1 cellular context compared by ENCODE assay signal in the genomic region with DNA sequence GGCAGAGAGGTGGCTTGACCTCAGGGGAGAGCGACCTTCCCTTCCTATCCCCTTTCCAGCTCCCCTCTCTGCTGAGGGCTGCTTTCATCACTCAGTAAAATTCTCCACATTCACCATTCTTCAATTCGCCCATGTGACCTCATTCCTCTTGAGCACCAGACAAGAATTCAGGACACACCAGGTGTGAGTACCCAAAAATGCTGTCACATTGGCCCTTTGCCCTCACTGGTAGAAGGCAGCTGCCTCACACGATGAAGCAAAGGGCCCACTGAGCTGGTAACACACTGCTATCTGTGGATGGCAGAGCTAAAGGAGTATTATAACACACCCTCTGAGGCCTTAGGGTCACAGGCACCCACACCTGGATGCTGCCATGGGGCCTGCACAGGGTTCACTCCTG.
TF ChIP-seq lines count a peak whose summit lies in the region.

No MANE protein-coding gene starts in this region.

TF ChIP-seq in HCT116, 20 proteins besides CTCF, POLR2A, EP300 and RAD21 (continued from another document):
- TF ChIP-seq, protein P1, sequence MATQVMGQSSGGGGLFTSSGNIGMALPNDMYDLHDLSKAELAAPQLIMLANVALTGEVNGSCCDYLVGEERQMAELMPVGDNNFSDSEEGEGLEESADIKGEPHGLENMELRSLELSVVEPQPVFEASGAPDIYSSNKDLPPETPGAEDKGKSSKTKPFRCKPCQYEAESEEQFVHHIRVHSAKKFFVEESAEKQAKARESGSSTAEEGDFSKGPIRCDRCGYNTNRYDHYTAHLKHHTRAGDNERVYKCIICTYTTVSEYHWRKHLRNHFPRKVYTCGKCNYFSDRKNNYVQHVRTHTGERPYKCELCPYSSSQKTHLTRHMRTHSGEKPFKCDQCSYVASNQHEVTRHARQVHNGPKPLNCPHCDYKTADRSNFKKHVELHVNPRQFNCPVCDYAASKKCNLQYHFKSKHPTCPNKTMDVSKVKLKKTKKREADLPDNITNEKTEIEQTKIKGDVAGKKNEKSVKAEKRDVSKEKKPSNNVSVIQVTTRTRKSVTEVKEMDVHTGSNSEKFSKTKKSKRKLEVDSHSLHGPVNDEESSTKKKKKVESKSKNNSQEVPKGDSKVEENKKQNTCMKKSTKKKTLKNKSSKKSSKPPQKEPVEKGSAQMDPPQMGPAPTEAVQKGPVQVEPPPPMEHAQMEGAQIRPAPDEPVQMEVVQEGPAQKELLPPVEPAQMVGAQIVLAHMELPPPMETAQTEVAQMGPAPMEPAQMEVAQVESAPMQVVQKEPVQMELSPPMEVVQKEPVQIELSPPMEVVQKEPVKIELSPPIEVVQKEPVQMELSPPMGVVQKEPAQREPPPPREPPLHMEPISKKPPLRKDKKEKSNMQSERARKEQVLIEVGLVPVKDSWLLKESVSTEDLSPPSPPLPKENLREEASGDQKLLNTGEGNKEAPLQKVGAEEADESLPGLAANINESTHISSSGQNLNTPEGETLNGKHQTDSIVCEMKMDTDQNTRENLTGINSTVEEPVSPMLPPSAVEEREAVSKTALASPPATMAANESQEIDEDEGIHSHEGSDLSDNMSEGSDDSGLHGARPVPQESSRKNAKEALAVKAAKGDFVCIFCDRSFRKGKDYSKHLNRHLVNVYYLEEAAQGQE (IDR thresholded peaks at IDR 0.05; ENCODE audit: low read depth): no peak
- no peak for TF ChIP-seq FOSL1 (IDR thresholded peaks at IDR 0.05; ENCODE audit: low read depth)
- TF ChIP-seq SRF (IDR thresholded peaks at IDR 0.05; ENCODE audit: low read depth): no peak
- TF ChIP-seq JUND (IDR thresholded peaks at IDR 0.05): no peak
- no peak for TF ChIP-seq ELF1 (IDR thresholded peaks at IDR 0.05; ENCODE audit: borderline replicate concordance, low read depth)
- TF ChIP-seq SIN3A (IDR thresholded peaks at IDR 0.05; ENCODE audit: low read depth): no peak
- TF ChIP-seq EZH2 (IDR thresholded peaks at IDR 0.05): no peak
- TF ChIP-seq, protein P2, sequence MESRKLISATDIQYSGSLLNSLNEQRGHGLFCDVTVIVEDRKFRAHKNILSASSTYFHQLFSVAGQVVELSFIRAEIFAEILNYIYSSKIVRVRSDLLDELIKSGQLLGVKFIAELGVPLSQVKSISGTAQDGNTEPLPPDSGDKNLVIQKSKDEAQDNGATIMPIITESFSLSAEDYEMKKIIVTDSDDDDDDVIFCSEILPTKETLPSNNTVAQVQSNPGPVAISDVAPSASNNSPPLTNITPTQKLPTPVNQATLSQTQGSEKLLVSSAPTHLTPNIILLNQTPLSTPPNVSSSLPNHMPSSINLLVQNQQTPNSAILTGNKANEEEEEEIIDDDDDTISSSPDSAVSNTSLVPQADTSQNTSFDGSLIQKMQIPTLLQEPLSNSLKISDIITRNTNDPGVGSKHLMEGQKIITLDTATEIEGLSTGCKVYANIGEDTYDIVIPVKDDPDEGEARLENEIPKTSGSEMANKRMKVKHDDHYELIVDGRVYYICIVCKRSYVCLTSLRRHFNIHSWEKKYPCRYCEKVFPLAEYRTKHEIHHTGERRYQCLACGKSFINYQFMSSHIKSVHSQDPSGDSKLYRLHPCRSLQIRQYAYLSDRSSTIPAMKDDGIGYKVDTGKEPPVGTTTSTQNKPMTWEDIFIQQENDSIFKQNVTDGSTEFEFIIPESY (IDR thresholded peaks at IDR 0.05; ENCODE audit: extremely low read depth, insufficient replicate concordance, low read length): no peak
- no peak for TF ChIP-seq ZFX (IDR thresholded peaks at IDR 0.05)
- no peak for TF ChIP-seq TCF7L2 (IDR thresholded peaks at IDR 0.05; ENCODE audit: borderline replicate concordance, extremely low read depth, insufficient read depth, insufficient read length)
- TF ChIP-seq YY1 (IDR thresholded peaks at IDR 0.05; ENCODE audit: extremely low read depth, insufficient replicate concordance, low read depth, low read length): no peak
- TF ChIP-seq, protein P3, sequence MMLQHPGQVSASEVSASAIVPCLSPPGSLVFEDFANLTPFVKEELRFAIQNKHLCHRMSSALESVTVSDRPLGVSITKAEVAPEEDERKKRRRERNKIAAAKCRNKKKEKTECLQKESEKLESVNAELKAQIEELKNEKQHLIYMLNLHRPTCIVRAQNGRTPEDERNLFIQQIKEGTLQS (IDR thresholded peaks at IDR 0.05): no peak
- no peak for TF ChIP-seq CEBPB (IDR thresholded peaks at IDR 0.05; ENCODE audit: low read depth)
